ENCODE assay signal across 2 cellular contexts in the genomic region with DNA sequence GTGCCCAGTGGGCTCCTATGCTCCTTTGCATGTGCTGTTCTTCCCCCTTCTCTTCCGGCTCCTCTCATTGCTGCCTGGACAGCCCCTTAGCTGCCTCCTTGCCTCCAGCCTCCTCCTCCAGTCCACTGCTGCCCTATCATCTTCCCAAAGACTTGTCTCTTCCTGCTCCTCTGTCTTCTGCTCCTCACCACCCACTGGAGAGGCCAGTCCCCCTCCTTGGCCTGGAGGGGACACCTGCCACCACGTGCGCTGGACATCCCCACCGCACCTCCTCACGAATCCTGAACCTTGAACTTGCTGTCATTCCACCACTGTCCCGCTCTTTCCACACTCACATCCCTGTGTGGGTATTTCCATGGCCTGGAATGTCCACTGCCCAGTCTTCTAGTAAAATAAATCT.
TF ChIP-seq lines count a peak whose summit lies in the region.

No MANE protein-coding gene starts in this region.

TF ChIP-seq in SK-N-SH, 30 proteins besides CTCF, POLR2A, EP300 and RAD21 (continued from another document):
- TF ChIP-seq, protein P1, sequence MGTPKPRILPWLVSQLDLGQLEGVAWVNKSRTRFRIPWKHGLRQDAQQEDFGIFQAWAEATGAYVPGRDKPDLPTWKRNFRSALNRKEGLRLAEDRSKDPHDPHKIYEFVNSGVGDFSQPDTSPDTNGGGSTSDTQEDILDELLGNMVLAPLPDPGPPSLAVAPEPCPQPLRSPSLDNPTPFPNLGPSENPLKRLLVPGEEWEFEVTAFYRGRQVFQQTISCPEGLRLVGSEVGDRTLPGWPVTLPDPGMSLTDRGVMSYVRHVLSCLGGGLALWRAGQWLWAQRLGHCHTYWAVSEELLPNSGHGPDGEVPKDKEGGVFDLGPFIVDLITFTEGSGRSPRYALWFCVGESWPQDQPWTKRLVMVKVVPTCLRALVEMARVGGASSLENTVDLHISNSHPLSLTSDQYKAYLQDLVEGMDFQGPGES (IDR thresholded peaks at IDR 0.05; ENCODE audit: low read depth, low read length), result no peak
- no peak for TF ChIP-seq NRF1 (IDR thresholded peaks at IDR 0.05; ENCODE audit: low read depth, low read length)
- TF ChIP-seq, protein P2, sequence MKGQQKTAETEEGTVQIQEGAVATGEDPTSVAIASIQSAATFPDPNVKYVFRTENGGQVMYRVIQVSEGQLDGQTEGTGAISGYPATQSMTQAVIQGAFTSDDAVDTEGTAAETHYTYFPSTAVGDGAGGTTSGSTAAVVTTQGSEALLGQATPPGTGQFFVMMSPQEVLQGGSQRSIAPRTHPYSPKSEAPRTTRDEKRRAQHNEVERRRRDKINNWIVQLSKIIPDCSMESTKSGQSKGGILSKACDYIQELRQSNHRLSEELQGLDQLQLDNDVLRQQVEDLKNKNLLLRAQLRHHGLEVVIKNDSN (IDR thresholded peaks at IDR 0.05; ENCODE audit: borderline replicate concordance, low read depth), result no peak
- no peak for TF ChIP-seq GATA2 (CRISPR knock-in tag; IDR thresholded peaks at IDR 0.05)
- no peak for TF ChIP-seq FOXJ3 (CRISPR knock-in tag; IDR thresholded peaks at IDR 0.05)
TF ChIP-seq in SK-N-SH: peak in this region for 0.

TF ChIP-seq in SK-N-SH treated with all-trans-retinoic acid at 6 μM for 48 hours, 23 proteins besides CTCF, POLR2A, EP300 and RAD21 (continued from another document):
- TF ChIP-seq, protein P3, sequence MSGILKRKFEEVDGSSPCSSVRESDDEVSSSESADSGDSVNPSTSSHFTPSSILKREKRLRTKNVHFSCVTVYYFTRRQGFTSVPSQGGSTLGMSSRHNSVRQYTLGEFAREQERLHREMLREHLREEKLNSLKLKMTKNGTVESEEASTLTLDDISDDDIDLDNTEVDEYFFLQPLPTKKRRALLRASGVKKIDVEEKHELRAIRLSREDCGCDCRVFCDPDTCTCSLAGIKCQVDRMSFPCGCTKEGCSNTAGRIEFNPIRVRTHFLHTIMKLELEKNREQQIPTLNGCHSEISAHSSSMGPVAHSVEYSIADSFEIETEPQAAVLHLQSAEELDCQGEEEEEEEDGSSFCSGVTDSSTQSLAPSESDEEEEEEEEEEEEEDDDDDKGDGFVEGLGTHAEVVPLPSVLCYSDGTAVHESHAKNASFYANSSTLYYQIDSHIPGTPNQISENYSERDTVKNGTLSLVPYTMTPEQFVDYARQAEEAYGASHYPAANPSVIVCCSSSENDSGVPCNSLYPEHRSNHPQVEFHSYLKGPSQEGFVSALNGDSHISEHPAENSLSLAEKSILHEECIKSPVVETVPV (CRISPR knock-in tag; IDR thresholded peaks at IDR 0.05), result no peak
- TF ChIP-seq PPARA (CRISPR knock-in tag; IDR thresholded peaks at IDR 0.05; ENCODE audit: borderline replicate concordance), result no peak
- TF ChIP-seq, protein P4, sequence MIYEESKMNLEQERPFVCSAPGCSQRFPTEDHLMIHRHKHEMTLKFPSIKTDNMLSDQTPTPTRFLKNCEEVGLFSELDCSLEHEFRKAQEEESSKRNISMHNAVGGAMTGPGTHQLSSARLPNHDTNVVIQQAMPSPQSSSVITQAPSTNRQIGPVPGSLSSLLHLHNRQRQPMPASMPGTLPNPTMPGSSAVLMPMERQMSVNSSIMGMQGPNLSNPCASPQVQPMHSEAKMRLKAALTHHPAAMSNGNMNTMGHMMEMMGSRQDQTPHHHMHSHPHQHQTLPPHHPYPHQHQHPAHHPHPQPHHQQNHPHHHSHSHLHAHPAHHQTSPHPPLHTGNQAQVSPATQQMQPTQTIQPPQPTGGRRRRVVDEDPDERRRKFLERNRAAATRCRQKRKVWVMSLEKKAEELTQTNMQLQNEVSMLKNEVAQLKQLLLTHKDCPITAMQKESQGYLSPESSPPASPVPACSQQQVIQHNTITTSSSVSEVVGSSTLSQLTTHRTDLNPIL (CRISPR knock-in tag; IDR thresholded peaks at IDR 0.05; ENCODE audit: low read depth), result no peak
- TF ChIP-seq GLIS3 (CRISPR knock-in tag; IDR thresholded peaks at IDR 0.05), result no peak
- no peak for TF ChIP-seq ISL1 (CRISPR knock-in tag; IDR thresholded peaks at IDR 0.05)
- TF ChIP-seq, protein P5, sequence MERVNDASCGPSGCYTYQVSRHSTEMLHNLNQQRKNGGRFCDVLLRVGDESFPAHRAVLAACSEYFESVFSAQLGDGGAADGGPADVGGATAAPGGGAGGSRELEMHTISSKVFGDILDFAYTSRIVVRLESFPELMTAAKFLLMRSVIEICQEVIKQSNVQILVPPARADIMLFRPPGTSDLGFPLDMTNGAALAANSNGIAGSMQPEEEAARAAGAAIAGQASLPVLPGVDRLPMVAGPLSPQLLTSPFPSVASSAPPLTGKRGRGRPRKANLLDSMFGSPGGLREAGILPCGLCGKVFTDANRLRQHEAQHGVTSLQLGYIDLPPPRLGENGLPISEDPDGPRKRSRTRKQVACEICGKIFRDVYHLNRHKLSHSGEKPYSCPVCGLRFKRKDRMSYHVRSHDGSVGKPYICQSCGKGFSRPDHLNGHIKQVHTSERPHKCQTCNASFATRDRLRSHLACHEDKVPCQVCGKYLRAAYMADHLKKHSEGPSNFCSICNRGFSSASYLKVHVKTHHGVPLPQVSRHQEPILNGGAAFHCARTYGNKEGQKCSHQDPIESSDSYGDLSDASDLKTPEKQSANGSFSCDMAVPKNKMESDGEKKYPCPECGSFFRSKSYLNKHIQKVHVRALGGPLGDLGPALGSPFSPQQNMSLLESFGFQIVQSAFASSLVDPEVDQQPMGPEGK (CRISPR knock-in tag; IDR thresholded peaks at IDR 0.05; ENCODE audit: borderline replicate concordance), result no peak
- TF ChIP-seq ZNF565 (CRISPR knock-in tag; conservative IDR thresholded peaks at IDR 0.05; ENCODE audit: low read depth), result no peak
- no peak for TF ChIP-seq RARB (CRISPR knock-in tag; IDR thresholded peaks at IDR 0.05)
- no peak for TF ChIP-seq TOX (CRISPR knock-in tag; IDR thresholded peaks at IDR 0.05; ENCODE audit: borderline replicate concordance)
- TF ChIP-seq ZFP3 (CRISPR knock-in tag; IDR thresholded peaks at IDR 0.05), result no peak
